ENCODE assay signal across 8 cellular contexts in genomic region chr14:50335389-50335788, GRCh38. TPM values are rescaled to one million over a fixed set of nuclear protein-coding genes. Genes with fewer than 3 reads are reported as not detected.
DNase-seq lines count a peak whose midpoint lies in the region; ATAC-seq and TF ChIP-seq lines count a peak whose summit lies in the region.

No MANE protein-coding gene starts in this region.

- no peaks in the 10 kb centered on the region for H3K27me3 ChIP-seq in CD8-positive, alpha-beta memory T cell (ENCODE audit: insufficient read depth, low read length, poor library complexity, severe bottlenecking)
- H3K27me3 ChIP-seq in smooth muscle cell (ENCODE audit: low read depth): no peaks in the 10 kb centered on the region

- H3K36me3 ChIP-seq in CD8-positive, alpha-beta memory T cell (ENCODE audit: insufficient read depth, low read length): peaks cover 4% of the 10 kb centered on the region
- no peaks in the 10 kb centered on the region for H3K36me3 ChIP-seq in smooth muscle cell (ENCODE audit: low read depth)

- H3K4me2 ChIP-seq in smooth muscle cell: peak overlapping the region; percentile 19

- no peaks in the 10 kb centered on the region for H4K20me1 ChIP-seq in smooth muscle cell (ENCODE audit: low read depth)

- CTCF ChIA-PET in CD8-positive, alpha-beta memory T cell (lab: Charles Lee): interaction anchor here (0.6 kb wide), 1 partner anchor 29 kb away, joined by 3 read pairs; no protein-coding TSS in a partner anchor

- no peak overlapping the region for H3K9ac ChIP-seq in smooth muscle cell (ENCODE audit: low read depth)

- H3K4me3 ChIP-seq in CD8-positive, alpha-beta memory T cell (ENCODE audit: low read length): no peak overlapping the region
- H3K4me3 ChIP-seq in smooth muscle cell: no peak overlapping the region

- H3K4me1 ChIP-seq in CD8-positive, alpha-beta memory T cell (ENCODE audit: insufficient read depth, low read length): peaks cover 11% of the 10 kb centered on the region
- peaks cover 15% of the 10 kb centered on the region for H3K4me1 ChIP-seq in smooth muscle cell (ENCODE audit: low read depth)

- peak overlapping the region in 5 of 8 donors; percentile 73 to 94 (median 80) for H3K27ac Mint-ChIP-seq in CD8-positive, alpha-beta memory T cell

- H3K36me3 Mint-ChIP-seq in CD8-positive, alpha-beta memory T cell: peaks cover 0 to 48% (median 3%) of the 10 kb centered on the region in 3 donors

- no peak for DNase-seq in CD8-positive, alpha-beta memory T cell
- peak; percentile 3 to 12 for DNase-seq in NCI-H1930 (lab: John Stamatoyannopoulos, UW)
- DNase-seq in caudate nucleus (lab: John Stamatoyannopoulos, UW): peak in 57 of 61 donors; percentile 13 to 95 (median 63)
- DNase-seq in kidney glomerular epithelial cell (lab: John Stamatoyannopoulos, UW): peak; percentile 56
- no peak for DNase-seq in smooth muscle cell (lab: John Stamatoyannopoulos, UW; ENCODE audit: unreplicated experiment)
- DNase-seq in activated CD4-positive, alpha-beta T cell treated with anti-CD3 and anti-CD28 coated beads, Interleukin-2, amount 50 U/mL, for 48 hours: no peak
- no peak for DNase-seq in mesenteric fat pad (ENCODE audit: low spot score)

- POLR2A ChIA-PET in CD8-positive, alpha-beta memory T cell (lab: Charles Lee): no interaction called here

- H3K4me3 Mint-ChIP-seq in CD8-positive, alpha-beta memory T cell: peak overlapping the region in 1 of 7 donors; percentile 41

- no peaks in the 10 kb centered on the region for H3K27me3 Mint-ChIP-seq in CD8-positive, alpha-beta memory T cell

- no peak overlapping the region for H3K27ac ChIP-seq in CD8-positive, alpha-beta memory T cell (ENCODE audit: low read depth, low read length)
- H3K27ac ChIP-seq in caudate nucleus (ENCODE audit: low read depth, low read length) (peak overlapping the region; percentile 95), smooth muscle cell (ENCODE audit: low read depth) (peak overlapping the region; percentile 64)

- peaks cover 15 to 23% (median 16%) of the 10 kb centered on the region in 3 donors for H3K4me1 Mint-ChIP-seq in CD8-positive, alpha-beta memory T cell

- WGBS in smooth muscle cell (ENCODE audit: low lambda C conversion rate): 16% methylated on average over 7 of the region's 7 CpGs

- no peak for ATAC-seq in GM21515 (IDR thresholded peaks at IDR 0.05; ENCODE audit: unreplicated experiment)

- no peak for TF ChIP-seq CTCF in smooth muscle cell (IDR thresholded peaks at IDR 0.05; ENCODE audit: borderline replicate concordance, insufficient read depth, poor library complexity, severe bottlenecking)

- no peak overlapping the region for H2AFZ ChIP-seq in smooth muscle cell (ENCODE audit: low read depth)

- no peaks in the 10 kb centered on the region for H3K79me2 ChIP-seq in smooth muscle cell (ENCODE audit: low read depth)

- peaks cover 10% of the 10 kb centered on the region for H3F3A ChIP-seq in smooth muscle cell (ENCODE audit: low read depth)

- H3K9me3 Mint-ChIP-seq in CD8-positive, alpha-beta memory T cell: no peaks in the 10 kb centered on the region

- H3K9me3 ChIP-seq in CD8-positive, alpha-beta memory T cell (ENCODE audit: low read length): no peaks in the 10 kb centered on the region
- H3K9me3 ChIP-seq in smooth muscle cell (replicated peaks; ENCODE audit: low read depth): no peaks in the 10 kb centered on the region

RNA-seq across cellular contexts. Expression of gene DMAC2L, which starts 23.3 kb away (rescaled TPM):
- 10 to 100 TPM; 14.3 to 14.7 TPM for total RNA-seq in CD8-positive, alpha-beta memory T cell
- 17.9 TPM for polyA plus RNA-seq in CD8-positive, alpha-beta memory T cell
- 1.6 and 14.5 TPM in 2 replicates for total RNA-seq in smooth muscle cell
- polyA plus RNA-seq in smooth muscle cell: 5.7 and 8.5 TPM in 2 replicates
- total RNA-seq in mesenteric fat pad: 19.5 TPM

RNA-seq across cellular contexts. Expression of gene L2HGDH, which starts 23.4 kb away (rescaled TPM):
- 10 to 100 TPM; 19.7 to 20.0 TPM for total RNA-seq in CD8-positive, alpha-beta memory T cell
- polyA plus RNA-seq in CD8-positive, alpha-beta memory T cell: 3.6 TPM
- total RNA-seq in smooth muscle cell (3.5 and 4.2 TPM in 2 replicates), mesenteric fat pad (4.8 TPM)
- polyA plus RNA-seq in smooth muscle cell: 3.0 and 4.6 TPM in 2 replicates

Comparison
In these comparisons a context has a peak if more than half of its experiments do, and no peak if none do; other contexts are left out.
1. DNase-seq: peak in NCI-H1930 (2 of 2), caudate nucleus (57 of 61) and kidney glomerular epithelial cell (single experiment); none in CD8-positive, alpha-beta memory T cell (0 of 5), smooth muscle cell (single experiment), activated CD4-positive, alpha-beta T cell treated with anti-CD3 and anti-CD28 coated beads, Interleukin-2, amount 50 U/mL, for 48 hours (0 of 2) and mesenteric fat pad (single experiment).